8 cellular contexts compared by ENCODE assay signal in genomic region chr9:111965566-111966019, GRCh38.
DNase-seq lines count a peak whose midpoint lies in the region; ATAC-seq, FAIRE-seq and TF ChIP-seq lines count a peak whose summit lies in the region.

No MANE protein-coding gene starts in this region.

- dilution Hi-C loops in keratinocyte (cut with MboI; ENCODE audit: extremely low pct_ligation_motif_present, low sequenced_read_pairs): no loop called here

- peak; percentile 75 for ATAC-seq in GM21619 (IDR thresholded peaks at IDR 0.05; ENCODE audit: unreplicated experiment)
- ATAC-seq in HG02970 (IDR thresholded peaks at IDR 0.05; ENCODE audit: low FRiP score, unreplicated experiment): no peak
- ATAC-seq in left ventricle myocardium superior: no peak

- H3K4me1 ChIP-seq in keratinocyte (ENCODE audit: control insufficient read depth, extremely low read depth, insufficient read depth, low read length): peaks cover 40% of the 10 kb centered on the region
- no peaks in the 10 kb centered on the region for H3K4me1 ChIP-seq in ascending aorta

- H3K9me1 ChIP-seq in keratinocyte (ENCODE audit: control insufficient read depth, extremely low read depth, insufficient read depth, low read length): no peaks in the 10 kb centered on the region

- TF ChIP-seq CTCF in keratinocyte (optimal IDR thresholded peaks at IDR 0.05 in 1 of 3, IDR thresholded peaks at IDR 0.05 in 1 of 3, conservative IDR thresholded peaks at IDR 0.05 in 1 of 3; ENCODE audit: extremely low read depth in 1 of 3, insufficient read depth in 2 of 3, low read length in 3 of 3) (no peak), ascending aorta (IDR thresholded peaks at IDR 0.05) (no peak)

- H3K9ac ChIP-seq in keratinocyte (ENCODE audit: control insufficient read depth, extremely low read depth, insufficient read depth, low read length): peak overlapping the region; percentile 73

- peak; percentile 67 for FAIRE-seq in keratinocyte (lab: Jason Lieb, UNC)

- H3K36me3 ChIP-seq in keratinocyte (ENCODE audit: control insufficient read depth in 2 of 2, extremely low read depth in 1 of 2, insufficient read depth in 2 of 2, low read length in 2 of 2) (no peaks in the 10 kb centered on the region), ascending aorta (no peaks in the 10 kb centered on the region)

- DNase-seq in GM03348 (ENCODE audit: low spot score): peak; percentile 76
- peak; percentile 78 for DNase-seq in LoVo (ENCODE audit: low spot score)
- peak; percentile 98 for DNase-seq in keratinocyte (ENCODE audit: low read depth, low spot score)
- no peak for DNase-seq in ascending aorta (ENCODE audit: low spot score in 2 of 2)
- DNase-seq in CD1c-positive myeloid dendritic cell (ENCODE audit: extremely low spot score): no peak
- no peak for DNase-seq in left ventricle myocardium superior

- H3K4me3 ChIP-seq in keratinocyte (ENCODE audit: control insufficient read depth in 2 of 3, extremely low read depth in 1 of 3, insufficient read depth in 2 of 3, low read depth in 1 of 3, low read length in 3 of 3): no peak overlapping the region
- H3K4me3 ChIP-seq in ascending aorta: no peak overlapping the region

- peak overlapping the region; percentile 93 for H3K27ac ChIP-seq in keratinocyte (ENCODE audit: control insufficient read depth, insufficient read depth, low read length)
- no peak overlapping the region for H3K27ac ChIP-seq in ascending aorta

- no peaks in the 10 kb centered on the region for H4K20me1 ChIP-seq in keratinocyte (ENCODE audit: control insufficient read depth, extremely low read depth, insufficient read depth, low read length)

- H3K27me3 ChIP-seq in keratinocyte (ENCODE audit: control insufficient read depth, extremely low read depth, insufficient read depth, low read length): no peaks in the 10 kb centered on the region
- H3K27me3 ChIP-seq in ascending aorta: no peaks in the 10 kb centered on the region

- H2AFZ ChIP-seq in keratinocyte (ENCODE audit: control insufficient read depth, low read length): no peak overlapping the region

- no peaks in the 10 kb centered on the region for H3K9me3 ChIP-seq in keratinocyte (ENCODE audit: control insufficient read depth, low read depth, low read length)
- H3K9me3 ChIP-seq in ascending aorta: no peaks in the 10 kb centered on the region

- intact Hi-C loops in ascending aorta (cut with DNase I) (no loop called here), left ventricle myocardium superior (cut with micrococcal nuclease) (no loop called here)

- H3K79me2 ChIP-seq in keratinocyte (ENCODE audit: control insufficient read depth, insufficient read depth, low read length): no peaks in the 10 kb centered on the region

- H3K4me2 ChIP-seq in keratinocyte (ENCODE audit: control insufficient read depth, extremely low read depth, insufficient read depth, low read depth, low read length): peak overlapping the region; percentile 57

Comparison
In these comparisons a context has a peak if more than half of its experiments do, and no peak if none do; other contexts are left out.
1. DNase-seq: peak in GM03348 (single experiment), LoVo (single experiment) and keratinocyte (single experiment); none in ascending aorta (0 of 2), CD1c-positive myeloid dendritic cell (single experiment) and left ventricle myocardium superior (single experiment).